ENCODE assay signal across 18 cellular contexts in genomic region chr16:54266363-54266955, GRCh38. TPM values are rescaled to one million over a fixed set of nuclear protein-coding genes. Genes with fewer than 3 reads are reported as not detected.
DNase-seq lines count a peak whose midpoint lies in the region; ATAC-seq, FAIRE-seq and TF ChIP-seq lines count a peak whose summit lies in the region.
"Had no signal": no experiment of that assay in that cellular context is flagged by ENCODE, and none has a peak within 500 bp of the region (broad histone marks: within the 10 kb centered on the region; RNA-seq: fewer than 3 reads in every experiment).

No MANE protein-coding gene starts in this region.

- DNase-seq in MV-4-11 (lab: John Stamatoyannopoulos, UW) (peak; percentile 99), adipocyte (ENCODE audit: low read depth) (peak; percentile 69), heart right ventricle (no peak), gastrocnemius medialis (peak in 1 of 2 donors; percentile 32), frontal cortex (ENCODE audit: low spot score in 2 of 2) (no peak), brain microvascular endothelial cell (no peak), A673 (ENCODE audit: low spot score) (no peak)
- DNase-seq: activated CD4-positive, alpha-beta T cell treated with anti-CD3 and anti-CD28 coated beads for 36 hours; C1 segment of cervical spinal cord; effector CD8-positive, alpha-beta T cell; immature natural killer cell; NCI-H774; stimulated activated CD4-positive, alpha-beta T cell treated with anti-CD3 and anti-CD28 coated beads, Interleukin-2, amount 100 ng/mL, for 48 hours had no signal

- no TSS peak for BruUV-seq in A673 (replicated peaks; lab: Mats Ljungman, UMichigan)

- H3K36me3 ChIP-seq in adipocyte (ENCODE audit: control insufficient read depth, insufficient read depth, low read length, severe bottlenecking): no peaks in the 10 kb centered on the region
- H3K36me3 ChIP-seq in heart right ventricle: no peaks in the 10 kb centered on the region
- no peaks in the 10 kb centered on the region for H3K36me3 ChIP-seq in gastrocnemius medialis
- no peaks in the 10 kb centered on the region for H3K36me3 ChIP-seq in brain microvascular endothelial cell (replicated peaks)
- no peaks in the 10 kb centered on the region for H3K36me3 ChIP-seq in A673 (ENCODE audit: insufficient read depth, low read length, poor library complexity, severe bottlenecking)
- H3K36me3 ChIP-seq: cardiac muscle cell, neural progenitor cell had no signal

- H3K9me3 ChIP-seq in adipocyte (ENCODE audit: control insufficient read depth, low read length): peaks cover 2% of the 10 kb centered on the region
- peaks cover 0 to 20% (median 0%) of the 10 kb centered on the region in 11 donors for H3K9me3 ChIP-seq in heart right ventricle
- H3K9me3 ChIP-seq in gastrocnemius medialis: no peaks in the 10 kb centered on the region
- H3K9me3 ChIP-seq in A673 (ENCODE audit: low read depth, low read length, poor library complexity, severe bottlenecking): no peaks in the 10 kb centered on the region

- 80 to 83% methylated on average over 4 of the region's 4 CpGs for WGBS in heart right ventricle, 2 donors

- in situ Hi-C loops in gastrocnemius medialis (cut with MboI; ENCODE audit: low sequenced_read_pairs in 4 of 4) (no loop called here), brain microvascular endothelial cell (cut with HindIII; ENCODE audit: low pct_ligation_motif_present, low sequenced_read_pairs) (no loop called here)

- ATAC-seq in heart right ventricle: peak in 5 of 8 donors; percentile 29 to 62 (median 44)
- peak; percentile 90 to 91 for ATAC-seq in gastrocnemius medialis
- no peak for ATAC-seq in GM18868 (IDR thresholded peaks at IDR 0.05; ENCODE audit: unreplicated experiment)
- ATAC-seq: activated CD4-positive, alpha-beta T cell treated with anti-CD3 and anti-CD28 coated beads for 36 hours had no signal

- POLR2A ChIA-PET in A673 (lab: Charles Lee; ENCODE audit: low non-redundant PET): no interaction called here

- intact Hi-C loops in heart right ventricle (cut with DNase I) (loop anchor here in 3 of 10 donors (5.0 to 10.0 kb wide), 3 partner anchors 62 to 494 kb away; no protein-coding TSS in a partner anchor), gastrocnemius medialis (cut with DNase I; ENCODE audit: low total_unique reads) (no loop called here), A673 (cut with micrococcal nuclease; ENCODE audit: unreplicated experiment) (no loop called here)

- CTCF ChIA-PET in A673 (lab: Charles Lee): no interaction called here

- H3K9ac ChIP-seq in adipocyte (ENCODE audit: low read length): no peak overlapping the region
- H3K9ac ChIP-seq: neural progenitor cell had no signal

- TF ChIP-seq POLR2A in gastrocnemius medialis (IDR thresholded peaks at IDR 0.05): no peak

- no peak for TF ChIP-seq CTCF in heart right ventricle (IDR thresholded peaks at IDR 0.05)
- no peak for TF ChIP-seq CTCF in gastrocnemius medialis (IDR thresholded peaks at IDR 0.05 in 4 of 5, conservative IDR thresholded peaks at IDR 0.05 in 1 of 5)
- no peak for TF ChIP-seq CTCF in brain microvascular endothelial cell (IDR thresholded peaks at IDR 0.05; ENCODE audit: low read depth, low read length, missing control alignments)
- TF ChIP-seq CTCF in A673 (conservative IDR thresholded peaks at IDR 0.05; ENCODE audit: low read depth, low read length): no peak

- no peak for FAIRE-seq in frontal cortex (lab: Jason Lieb, UNC)
- FAIRE-seq: GM18507 had no signal

- H3K4me1 ChIP-seq in adipocyte (ENCODE audit: control insufficient read depth, insufficient read depth, low read length) (peaks cover 7% of the 10 kb centered on the region), heart right ventricle (peaks cover 0 to 28% (median 12%) of the 10 kb centered on the region in 9 donors), gastrocnemius medialis (peaks cover 0 to 29% of the 10 kb centered on the region in 2 donors), A673 (ENCODE audit: insufficient read depth, low read length, poor library complexity, severe bottlenecking) (no peaks in the 10 kb centered on the region)
- H3K4me1 ChIP-seq: neural progenitor cell had no signal

- peak overlapping the region; percentile 42 to 81 (median 60) for H3K27ac ChIP-seq in heart right ventricle
- peak overlapping the region in 2 of 4 donors; percentile 15 to 73 for H3K27ac ChIP-seq in gastrocnemius medialis
- no peak overlapping the region for H3K27ac ChIP-seq in brain microvascular endothelial cell
- no peak overlapping the region for H3K27ac ChIP-seq in A673 (ENCODE audit: low read depth, low read length, poor library complexity, severe bottlenecking)
- H3K27ac ChIP-seq: neural progenitor cell had no signal

- H3K27me3 ChIP-seq in adipocyte (replicated peaks; ENCODE audit: control insufficient read depth, insufficient read depth, low read length) (no peaks in the 10 kb centered on the region), heart right ventricle (no peaks in the 10 kb centered on the region), gastrocnemius medialis (peaks cover 0 to 2% (median 0%) of the 10 kb centered on the region in 3 donors), brain microvascular endothelial cell (replicated peaks) (no peaks in the 10 kb centered on the region), A673 (replicated peaks; ENCODE audit: insufficient read depth, low read depth, low read length, poor library complexity) (no peaks in the 10 kb centered on the region)
- H3K27me3 ChIP-seq: cardiac muscle cell, neural progenitor cell had no signal

- H3K4me3 ChIP-seq in adipocyte (ENCODE audit: low read length) (no peak overlapping the region), heart right ventricle (no peak overlapping the region), gastrocnemius medialis (no peak overlapping the region), brain microvascular endothelial cell (ENCODE audit: low read depth, low read length) (no peak overlapping the region), A673 (ENCODE audit: low read depth, low read length, poor library complexity, severe bottlenecking) (no peak overlapping the region)
- H3K4me3 ChIP-seq: cardiac muscle cell, neural progenitor cell had no signal

RNA-seq across cellular contexts. Expression of gene IRX3, which starts 20.1 kb away (rescaled TPM):
- 10 to 100 TPM; 24.7 to 85.7 (median 69.7) TPM for total RNA-seq in heart right ventricle
- polyA plus RNA-seq in heart right ventricle: 10 to 100 TPM; 26.3 to 40.5 TPM
- 10 to 100 TPM in 2 of 4 donors, 1 to 10 TPM in 2; 3.5 to 40.6 (median 12.0) TPM for total RNA-seq in gastrocnemius medialis
- total RNA-seq in frontal cortex: under 0.01 TPM
- total RNA-seq in A673 (2021): 22.7 and 22.9 TPM in 2 replicates
- total RNA-seq: activated CD4-positive, alpha-beta T cell treated with anti-CD3 and anti-CD28 coated beads for 36 hours; temporal lobe had no signal
- polyA plus RNA-seq: immature natural killer cell had no signal

Comparison
In these comparisons a context has a peak if more than half of its experiments do, and no peak if none do; other contexts are left out.
1. DNase-seq: peak in MV-4-11 (single experiment) and adipocyte (single experiment); none in heart right ventricle (0 of 2), frontal cortex (0 of 2), brain microvascular endothelial cell (single experiment) and A673 (single experiment).
2. H3K27ac ChIP-seq: peak in heart right ventricle (10 of 10); none in brain microvascular endothelial cell (single experiment) and A673 (single experiment).